ENCODE assay signal across 13 cellular contexts in the genomic region with DNA sequence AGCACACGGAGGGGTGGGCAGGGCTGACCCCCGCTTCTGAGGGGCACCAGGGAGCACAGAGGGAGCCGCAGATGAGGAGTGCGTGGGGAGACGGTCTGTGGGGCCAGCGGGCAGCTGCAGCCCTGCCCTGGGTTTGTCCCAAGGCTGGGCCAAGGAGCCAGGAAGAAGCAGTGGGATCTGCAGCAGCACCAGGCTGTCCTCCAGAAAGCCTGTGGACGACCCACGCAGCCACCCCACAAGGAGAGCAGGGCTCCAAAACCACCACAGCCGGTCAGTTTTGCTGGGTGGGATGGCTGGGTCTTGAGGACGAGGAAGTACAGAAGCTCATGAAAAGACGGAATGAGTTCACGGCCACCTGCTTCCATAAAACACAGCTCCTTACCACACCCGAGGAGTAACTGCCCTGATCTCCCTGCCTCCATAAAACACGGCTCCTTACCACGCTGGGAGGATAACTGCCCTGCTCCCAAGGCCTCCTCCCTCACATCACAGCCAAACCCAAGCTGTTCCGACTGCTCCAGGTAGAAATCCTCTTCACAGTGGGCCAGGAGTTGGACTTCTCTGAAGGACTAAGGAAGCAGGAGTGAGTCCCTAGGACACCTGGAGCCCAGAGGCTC. TPM values are rescaled to one million over a fixed set of nuclear protein-coding genes. Genes with fewer than 3 reads are reported as not detected.
DNase-seq lines count a peak whose midpoint lies in the region; ATAC-seq and TF ChIP-seq lines count a peak whose summit lies in the region.
"Had no signal": no experiment of that assay in that cellular context is flagged by ENCODE, and none has a peak within 500 bp of the region (broad histone marks: within the 10 kb centered on the region; RNA-seq: fewer than 3 reads in every experiment).

No MANE protein-coding gene starts in this region.

- H3K27me3 Mint-ChIP-seq in nephron (ENCODE audit: low read depth): no peaks in the 10 kb centered on the region
- H3K27me3 Mint-ChIP-seq: activated CD8-positive, alpha-beta memory T cell treated with anti-CD3 and anti-CD28 coated beads, Interleukin-2, amount 10 ng/mL, durations not matched to agents 7 days and 5 days; IgD-negative memory B cell; stimulated activated naive B cell treated with anti-CD40 and anti-IgM and Interleukin-4, amounts not matched to agents 10 μg/mL and 1 μg/mL and 100 μg/mL, for 72 hours had no signal

- no peaks in the 10 kb centered on the region for H3K27me3 ChIP-seq in esophagus squamous epithelium

- no peak for TF ChIP-seq POLR2A in esophagus squamous epithelium (IDR thresholded peaks at IDR 0.05)

- H3K4me3 ChIP-seq in esophagus squamous epithelium: no peak overlapping the region

- ATAC-seq in HG03039 (IDR thresholded peaks at IDR 0.05; ENCODE audit: unreplicated experiment): no peak
- ATAC-seq: activated CD8-positive, alpha-beta memory T cell treated with anti-CD3 and anti-CD28 coated beads, Interleukin-2, amount 10 ng/mL, durations not matched to agents 7 days and 5 days; activated naive CD4-positive, alpha-beta T cell treated with anti-CD3 and anti-CD28 coated beads, Interleukin-2, amount 50 U/mL, for 72 hours had no signal

- H3K36me3 Mint-ChIP-seq in nephron (ENCODE audit: low read depth): peaks cover 21% of the 10 kb centered on the region
- H3K36me3 Mint-ChIP-seq: IgD-negative memory B cell had no signal

- peaks cover 0 to 10% (median 0%) of the 10 kb centered on the region in 3 donors for H3K4me1 ChIP-seq in esophagus squamous epithelium

- peaks cover 23% of the 10 kb centered on the region for H3K4me1 Mint-ChIP-seq in nephron

- no peaks in the 10 kb centered on the region for H3K9me3 Mint-ChIP-seq in nephron
- H3K9me3 Mint-ChIP-seq: activated naive CD4-positive, alpha-beta T cell treated with anti-CD3 and anti-CD28 coated beads, Interleukin-2, amount 50 U/mL, for 72 hours; IgD-negative memory B cell; stimulated activated naive B cell treated with anti-CD40 and anti-IgM and Interleukin-4, amounts not matched to agents 10 μg/mL and 1 μg/mL and 100 μg/mL, for 72 hours had no signal

- H3K9me3 ChIP-seq in KOPT-K1 (ENCODE audit: insufficient read depth, low read length, poor library complexity, severe bottlenecking) (no peaks in the 10 kb centered on the region), esophagus squamous epithelium (no peaks in the 10 kb centered on the region)

- peaks cover 48% of the 10 kb centered on the region for H3K36me3 ChIP-seq in KOPT-K1 (ENCODE audit: insufficient read depth, low read length)
- H3K36me3 ChIP-seq in esophagus squamous epithelium: peaks cover 14 to 61% (median 26%) of the 10 kb centered on the region in 3 donors

- 100% methylated on average over 3 of the region's 16 CpGs; no CpG with 5 or more reads in 1 of the 2 donors for WGBS in esophagus squamous epithelium, 2 donors

- peak overlapping the region in 1 of 3 experiments; percentile 23 for H3K4me3 Mint-ChIP-seq in nephron
- H3K4me3 Mint-ChIP-seq: activated CD8-positive, alpha-beta memory T cell treated with anti-CD3 and anti-CD28 coated beads, Interleukin-2, amount 10 ng/mL, durations not matched to agents 7 days and 5 days; IgD-negative memory B cell had no signal

- peak overlapping the region; percentile 55 to 90 (median 67) for H3K27ac Mint-ChIP-seq in nephron
- H3K27ac Mint-ChIP-seq: activated CD8-positive, alpha-beta memory T cell treated with anti-CD3 and anti-CD28 coated beads, Interleukin-2, amount 10 ng/mL, durations not matched to agents 7 days and 5 days; activated naive CD4-positive, alpha-beta T cell treated with anti-CD3 and anti-CD28 coated beads, Interleukin-2, amount 50 U/mL, for 72 hours had no signal

- intact Hi-C loops in esophagus squamous epithelium (cut with DNase I): no loop called here

- peak; percentile 7 for DNase-seq in AG08395 (ENCODE audit: low spot score)
- DNase-seq in esophagus squamous epithelium (lab: John Stamatoyannopoulos, UW): no peak
- DNase-seq in activated CD8-positive, alpha-beta memory T cell treated with anti-CD3 and anti-CD28 coated beads, Interleukin-2, amount 50 U/mL, for 48 hours: no peak
- no peak for DNase-seq in islet precursor cell
- no peak for DNase-seq in occipital lobe (lab: John Stamatoyannopoulos, UW)
- DNase-seq: activated CD8-positive, alpha-beta memory T cell treated with anti-CD3 and anti-CD28 coated beads, Interleukin-2, amount 10 ng/mL, durations not matched to agents 7 days and 5 days; NCI-H1092 treated with DMSO at 0.1 percent for 48 hours; stimulated activated naive B cell treated with anti-CD40 and anti-IgM and Interleukin-4, amounts not matched to agents 10 μg/mL and 1 μg/mL and 100 μg/mL, for 72 hours had no signal

- no peak for TF ChIP-seq CTCF in esophagus squamous epithelium (IDR thresholded peaks at IDR 0.05)
- no peak for TF ChIP-seq CTCF in nephron (IDR thresholded peaks at IDR 0.05; ENCODE audit: unreplicated experiment in 3 of 3)

- H3K27ac ChIP-seq in KOPT-K1 (ENCODE audit: low read depth, low read length, poor library complexity, severe bottlenecking) (peak overlapping the region; percentile 91), esophagus squamous epithelium (peak overlapping the region in 3 of 4 donors; percentile 15 to 50 (median 26))

RNA-seq across cellular contexts. Expression of a gene that starts 9.9 kb away (rescaled TPM):
- total RNA-seq in esophagus squamous epithelium: 10 to 100 TPM; 37.0 to 62.2 (median 54.0) TPM
- total RNA-seq in occipital lobe: 59.3 TPM

RNA-seq across cellular contexts. Expression of a gene that starts 48.8 kb away (rescaled TPM):
- 10 to 100 TPM; 19.0 to 37.9 (median 35.8) TPM for total RNA-seq in esophagus squamous epithelium
- total RNA-seq in occipital lobe: 29.6 TPM
